In genomic region chr12:29620030-29620429, GRCh38 we compare ENCODE assay signal across 1 cellular context.
TF ChIP-seq lines count a peak whose summit lies in the region.

No MANE protein-coding gene starts in this region.

TF ChIP-seq in H1, 55 proteins besides CTCF, POLR2A, EP300 and RAD21:
- TF ChIP-seq GTF2F1 (IDR thresholded peaks at IDR 0.05; ENCODE audit: borderline replicate concordance, low read depth, low read length): no peak
- TF ChIP-seq ATF2 (IDR thresholded peaks at IDR 0.05; ENCODE audit: low read length): no peak
- TF ChIP-seq MAFK (IDR thresholded peaks at IDR 0.05; ENCODE audit: low read depth, low read length): no peak
- TF ChIP-seq CREB1 (IDR thresholded peaks at IDR 0.05): no peak
- TF ChIP-seq ATF3 (IDR thresholded peaks at IDR 0.05; ENCODE audit: insufficient read depth, low read depth, low read length): no peak
- no peak for TF ChIP-seq RNF2 (IDR thresholded peaks at IDR 0.05; ENCODE audit: borderline replicate concordance, low read depth, low read length, missing control alignments, poor library complexity, severe bottlenecking)
- TF ChIP-seq RXRA (IDR thresholded peaks at IDR 0.05; ENCODE audit: insufficient read depth, low read depth, low read length): no peak
- TF ChIP-seq E2F6 (IDR thresholded peaks at IDR 0.05): no peak
- TF ChIP-seq KDM5A (IDR thresholded peaks at IDR 0.05; ENCODE audit: low read length): no peak
- TF ChIP-seq BRCA1 (IDR thresholded peaks at IDR 0.05; ENCODE audit: low read depth, low read length): no peak
- TF ChIP-seq HDAC2 (IDR thresholded peaks at IDR 0.05; ENCODE audit: borderline replicate concordance in 1 of 2, low read depth in 2 of 2, low read length in 2 of 2): no peak
- TF ChIP-seq BCL11A (IDR thresholded peaks at IDR 0.05; ENCODE audit: low read depth in 2 of 2, low read length in 2 of 2): no peak
- TF ChIP-seq SP1 (IDR thresholded peaks at IDR 0.05; ENCODE audit: low read depth, low read length): no peak
- no peak for TF ChIP-seq NANOG (IDR thresholded peaks at IDR 0.05; ENCODE audit: insufficient read depth, low read depth, low read length, poor library complexity, severe bottlenecking)
- no peak for TF ChIP-seq RBBP5 (IDR thresholded peaks at IDR 0.05; ENCODE audit: borderline replicate concordance, low read depth, low read length)
- TF ChIP-seq SAP30 (IDR thresholded peaks at IDR 0.05; ENCODE audit: insufficient read depth, insufficient replicate concordance, low read length): no peak
- TF ChIP-seq ASH2L (IDR thresholded peaks at IDR 0.05; ENCODE audit: low read length): no peak
- TF ChIP-seq JUND (IDR thresholded peaks at IDR 0.05; ENCODE audit: low read length): no peak
TF ChIP-seq in H1: peak in this region for 0.
